ENCODE assay signal across 1 cellular context in the genomic region with DNA sequence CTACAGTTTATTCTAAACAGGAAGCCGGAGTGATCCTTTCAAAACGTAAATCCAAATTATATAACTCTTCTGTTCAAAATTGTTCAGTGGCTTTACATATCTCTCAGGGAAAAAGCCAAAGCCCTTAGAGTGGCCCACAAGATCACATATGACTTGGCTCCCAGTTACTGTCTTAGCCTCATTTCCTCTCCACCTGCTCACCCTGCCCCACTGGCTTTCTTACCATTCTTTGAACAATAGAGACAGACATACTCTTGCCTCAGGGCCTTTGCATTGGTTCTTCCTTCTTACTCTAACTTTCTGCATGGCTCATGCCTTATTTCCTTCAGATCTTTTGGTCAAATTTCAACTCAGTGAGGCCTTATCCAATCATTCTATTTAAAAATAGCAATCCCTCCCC.
TF ChIP-seq lines count a peak whose summit lies in the region.

No MANE protein-coding gene starts in this region.

TF ChIP-seq in endothelial cell of umbilical vein, 7 proteins besides CTCF, POLR2A, EP300 and RAD21:
- TF ChIP-seq FOS (IDR thresholded peaks at IDR 0.05; ENCODE audit: borderline replicate concordance, insufficient read depth, low read length) (no peak), GATA2 (IDR thresholded peaks at IDR 0.05; ENCODE audit: insufficient read depth, insufficient read length, low read depth, low read length) (no peak), JUN (IDR thresholded peaks at IDR 0.05; ENCODE audit: borderline replicate concordance, insufficient read depth, insufficient read length, low read depth) (no peak), MYC (IDR thresholded peaks at IDR 0.05; ENCODE audit: low read depth, low read length) (no peak), EZH2 (IDR thresholded peaks at IDR 0.05; ENCODE audit: borderline replicate concordance, low read depth, low read length, severe bottlenecking) (no peak), POLR2AphosphoS5 (IDR thresholded peaks at IDR 0.05; ENCODE audit: insufficient read depth, low read depth, low read length) (no peak)
- TF ChIP-seq, protein P1, sequence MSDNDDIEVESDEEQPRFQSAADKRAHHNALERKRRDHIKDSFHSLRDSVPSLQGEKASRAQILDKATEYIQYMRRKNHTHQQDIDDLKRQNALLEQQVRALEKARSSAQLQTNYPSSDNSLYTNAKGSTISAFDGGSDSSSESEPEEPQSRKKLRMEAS (IDR thresholded peaks at IDR 0.05; ENCODE audit: insufficient read depth, insufficient read length): no peak
